ENCODE assay signal across 9 cellular contexts in genomic region chrX:152958047-152958446, GRCh38. TPM values are rescaled to one million over a fixed set of nuclear protein-coding genes. Genes with fewer than 3 reads are reported as not detected.
DNase-seq lines count a peak whose midpoint lies in the region; ATAC-seq, FAIRE-seq and TF ChIP-seq lines count a peak whose summit lies in the region.
"Had no signal": no experiment of that assay in that cellular context is flagged by ENCODE, and none has a peak within 500 bp of the region (broad histone marks: within the 10 kb centered on the region; RNA-seq: fewer than 3 reads in every experiment).

No MANE protein-coding gene starts in this region.

- TF ChIP-seq CTCF in sigmoid colon (IDR thresholded peaks at IDR 0.05) = no peak

- TF ChIP-seq POLR2A in GM12891 (IDR thresholded peaks at IDR 0.05; ENCODE audit: low read depth, low read length) (no peak), sigmoid colon (IDR thresholded peaks at IDR 0.05) (no peak)

- H3K27ac ChIP-seq in cingulate gyrus (ENCODE audit: low read depth, low read length) (peak overlapping the region; percentile 65), sigmoid colon (peak overlapping the region; percentile 64 to 77 (median 72))

- no peaks in the 10 kb centered on the region for H3K4me1 ChIP-seq in sigmoid colon

- DNase-seq in GM12891 (ENCODE audit: insufficient read length, low spot score) (no peak), MV-4-11 (lab: John Stamatoyannopoulos, UW) (peak; percentile 38), sigmoid colon (no peak), COLO668 (lab: John Stamatoyannopoulos, UW; ENCODE audit: unreplicated experiment) (no peak), NCI-H128 (lab: John Stamatoyannopoulos, UW; ENCODE audit: unreplicated experiment) (no peak)

- H3K36me3 ChIP-seq in sigmoid colon = no peaks in the 10 kb centered on the region

- peaks cover 0 to 3% (median 0%) of the 10 kb centered on the region in 3 donors for H3K27me3 ChIP-seq in sigmoid colon

- FAIRE-seq in GM12891 (lab: Jason Lieb, UNC) = peak; percentile 79

- no peak for TF ChIP-seq EP300 in sigmoid colon (IDR thresholded peaks at IDR 0.05)

- intact Hi-C loops in sigmoid colon (cut with DNase I) = loop anchor here (2.0 kb wide), 2 partner anchors 995 to 1577 kb away; no protein-coding TSS in a partner anchor

- WGBS in sigmoid colon, 2 donors = 80 to 91% methylated on average over 5 of the region's 5 CpGs

- no peak for ATAC-seq in GM19023 (IDR thresholded peaks at IDR 0.05; ENCODE audit: unreplicated experiment)
- ATAC-seq in HG02623 (IDR thresholded peaks at IDR 0.05; ENCODE audit: unreplicated experiment) = no peak

- no peaks in the 10 kb centered on the region for H3K9me3 ChIP-seq in sigmoid colon

- peak overlapping the region in 2 of 4 donors; percentile 28 to 42 for H3K4me3 ChIP-seq in sigmoid colon

TF ChIP-seq in GM12891, 5 proteins besides CTCF, POLR2A, EP300 and RAD21:
- TF ChIP-seq SPI1 (IDR thresholded peaks at IDR 0.05; ENCODE audit: low read depth, low read length) = no peak
- no peak for TF ChIP-seq TAF1 (IDR thresholded peaks at IDR 0.05; ENCODE audit: low read depth, low read length)
- TF ChIP-seq POU2F2 (IDR thresholded peaks at IDR 0.05; ENCODE audit: low read depth, low read length) = no peak
- no peak for TF ChIP-seq PAX5 (IDR thresholded peaks at IDR 0.05; ENCODE audit: insufficient read depth, low read length, severe bottlenecking)
- TF ChIP-seq POLR2AphosphoS5 (IDR thresholded peaks at IDR 0.05; ENCODE audit: low read depth, low read length) = no peak

RNA-seq across cellular contexts. Expression of gene PNMA5, which starts 35.9 kb away (rescaled TPM):
- polyA plus RNA-seq in GM12891 (2012; ENCODE audit: low read depth, missing spikeins) = 0.06 TPM
- total RNA-seq in sigmoid colon = not detected
- polyA plus RNA-seq in sigmoid colon = under 1 TPM in 1 of 3 donors, not detected in 2; 0.03 TPM
- total RNA-seq: lung microvascular endothelial cell had no signal
